ENCODE assay signal across 8 cellular contexts in the genomic region with DNA sequence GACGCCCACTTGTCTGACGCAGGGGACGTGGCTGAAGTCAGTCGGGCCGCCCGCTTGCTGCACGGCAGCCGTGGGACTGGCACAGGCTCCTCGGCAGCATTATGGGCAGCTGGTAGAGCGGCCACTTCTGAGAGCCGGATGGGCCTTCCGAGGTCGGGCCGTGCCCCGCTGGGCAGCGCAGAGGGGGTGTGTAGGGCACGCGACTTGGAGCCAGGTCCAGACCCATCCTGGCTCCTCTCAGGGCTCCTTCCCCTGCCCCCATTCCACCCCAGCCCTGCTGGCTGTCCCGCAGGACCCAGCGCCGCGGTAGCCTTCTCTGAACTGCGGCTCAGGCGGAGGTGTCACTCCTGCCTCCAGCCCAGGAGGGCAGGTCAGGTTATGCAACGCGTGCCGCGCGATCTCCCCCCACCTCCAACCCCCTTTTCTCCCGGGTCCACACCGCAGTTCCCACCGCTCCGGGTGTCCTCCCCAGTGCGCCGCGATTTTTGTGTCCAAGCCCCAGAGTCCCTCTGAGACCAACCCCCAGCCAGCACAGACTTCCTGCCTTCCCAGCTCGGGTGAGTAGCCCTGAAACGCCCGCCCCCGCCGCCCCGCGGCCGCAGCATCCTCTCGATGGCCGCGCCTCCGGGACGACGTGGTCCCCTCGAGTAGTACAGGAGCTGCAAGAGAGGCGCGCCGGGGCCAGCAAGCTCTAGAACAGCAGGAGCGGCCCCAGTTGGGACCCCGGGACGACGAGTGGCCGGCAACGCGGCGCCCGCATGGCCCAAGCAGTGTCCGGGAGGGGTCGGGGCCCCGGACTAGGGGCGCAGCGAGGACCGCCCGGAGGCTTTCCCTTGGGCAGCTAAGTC. TPM values are rescaled to one million over a fixed set of nuclear protein-coding genes. Genes with fewer than 3 reads are reported as not detected.
DNase-seq lines count a peak whose midpoint lies in the region; ATAC-seq and TF ChIP-seq lines count a peak whose summit lies in the region.

No MANE protein-coding gene starts in this region.

- no peaks in the 10 kb centered on the region for H3K9me2 ChIP-seq in OCI-LY7 (ENCODE audit: insufficient read depth, low read length)

- H3K9me1 ChIP-seq in IMR-90 (ENCODE audit: insufficient read depth, low read length): no peaks in the 10 kb centered on the region

- H2BK15ac ChIP-seq in IMR-90 (ENCODE audit: low read depth, low read length): peak overlapping the region; percentile 59; the same call in 2 of the 3 replicates

- H3K9me3 ChIP-seq in IMR-90 (ENCODE audit: control insufficient read depth, insufficient read depth, low read length): no peaks in the 10 kb centered on the region
- H3K9me3 ChIP-seq in lung (ENCODE audit: control insufficient read depth in 2 of 2, insufficient read depth in 1 of 2, low read length in 1 of 2): no peaks in the 10 kb centered on the region
- H3K9me3 ChIP-seq in OCI-LY7 (ENCODE audit: low read length): no peaks in the 10 kb centered on the region

- peak overlapping the region; percentile 85 for H3K9ac ChIP-seq in IMR-90 (ENCODE audit: low read depth, low read length)

- H3K27ac ChIP-seq in IMR-90 (ENCODE audit: insufficient read depth, low read length) (peak overlapping the region; percentile 93), lung (ENCODE audit: low read depth in 1 of 2, low read length in 1 of 2) (peak overlapping the region in 1 of 2 donors; percentile 61), OCI-LY7 (ENCODE audit: low read depth, low read length, poor library complexity, severe bottlenecking) (no peak overlapping the region)

- BruUV-seq in IMR-90 (replicated peaks; lab: Mats Ljungman, UMichigan) (no TSS peak), OCI-LY7 (replicated peaks; lab: Mats Ljungman, UMichigan) (no TSS peak)

- H2AK9ac ChIP-seq in IMR-90 (replicated peaks; ENCODE audit: low read depth, low read length, poor library complexity): peak overlapping the region; percentile 80

- H3K23ac ChIP-seq in IMR-90 (ENCODE audit: low read depth, low read length): peak overlapping the region; percentile 82

- dilution Hi-C loops in IMR-90 (cut with HindIII; ENCODE audit: low sequenced_read_pairs, unreplicated experiment): no loop called here

- DNase-seq in G401 (ENCODE audit: low spot score) (peak; percentile 69), IMR-90 (peak; percentile 80), ecto neural progenitor cell (ENCODE audit: low spot score) (peak; percentile 89), lung (ENCODE audit: low spot score) (peak; percentile 48), OCI-LY7 (ENCODE audit: low spot score) (no peak)
- peak; percentile 59 for DNase-seq in activated CD4-positive, CD25-positive, alpha-beta regulatory T cell treated with anti-CD3 and anti-CD28 coated beads, Interleukin-2, amount 50 U/mL, for 72 hours
- peak; percentile 53 for DNase-seq in stimulated activated CD8-positive, alpha-beta memory T cell treated with anti-CD3 and anti-CD28 coated beads, Interleukin-4, amount 100 ng/mL, for 24 hours (ENCODE audit: low read depth)

- POLR2A ChIA-PET in IMR-90 (lab: Charles Lee; ENCODE audit: unreplicated experiment) (interaction anchor here (0.6 to 1.0 kb wide), 2 partner anchors 42 to 1047 kb away, joined by 3 to 4 read pairs; no protein-coding TSS in a partner anchor), OCI-LY7 (lab: Charles Lee) (interaction anchor here (0.7 kb wide), 1 partner anchor 61 kb away, joined by 4 read pairs; no protein-coding TSS in a partner anchor)

- peak overlapping the region; percentile 87 for H4K5ac ChIP-seq in IMR-90 (ENCODE audit: low read depth, low read length)

- H3K56ac ChIP-seq in IMR-90 (ENCODE audit: extremely low read depth, insufficient read depth, low read length): peak overlapping the region; percentile 61

- in situ Hi-C loops in G401 (cut with HindIII; ENCODE audit: low sequenced_read_pairs): no loop called here
- in situ Hi-C loops in IMR-90 (cut with MboI; ENCODE audit: low sequenced_read_pairs): no loop called here

- intact Hi-C loops in IMR-90 (cut with micrococcal nuclease) (loop anchor here (1.0 to 2.0 kb wide), 4 partner anchors 26 to 101 kb away; a partner anchor contains a TSS), OCI-LY7 (cut with micrococcal nuclease; ENCODE audit: unreplicated experiment) (no loop called here)

- H3K79me2 ChIP-seq in OCI-LY7 (ENCODE audit: insufficient read depth, low read depth, low read length): no peaks in the 10 kb centered on the region

- H3K14ac ChIP-seq in IMR-90 (replicated peaks; ENCODE audit: low read depth, low read length): peak overlapping the region; percentile 90

- peak overlapping the region; percentile 85 for H3K4ac ChIP-seq in IMR-90 (ENCODE audit: low read depth, low read length)

- peak overlapping the region; percentile 91 to 92 for H4K8ac ChIP-seq in IMR-90 (ENCODE audit: low read depth in 2 of 2, low read length in 2 of 2)

- H3K27me3 ChIP-seq in IMR-90 (ENCODE audit: control insufficient read depth, insufficient read depth, low read length) (no peaks in the 10 kb centered on the region), lung (ENCODE audit: control insufficient read depth, insufficient read depth) (no peaks in the 10 kb centered on the region)

- TF ChIP-seq CTCF in IMR-90 (conservative IDR thresholded peaks at IDR 0.05; ENCODE audit: low read depth, low read length) (0 out of 2 replicates have a peak, but pooled peaks have one; percentile 6), lung (IDR thresholded peaks at IDR 0.05; ENCODE audit: control extremely low read depth, extremely low read depth) (no peak), OCI-LY7 (conservative IDR thresholded peaks at IDR 0.05; ENCODE audit: low read length) (no peak)

- TF ChIP-seq POLR2A in IMR-90 (IDR thresholded peaks at IDR 0.05; ENCODE audit: low read depth, low read length): peak; percentile 86

- H3K36me3 ChIP-seq in IMR-90 (ENCODE audit: control insufficient read depth, insufficient read depth, low read length) (no peaks in the 10 kb centered on the region; the same call in 1 of the 2 replicates), lung (ENCODE audit: control insufficient read depth in 2 of 2, insufficient read depth in 2 of 2, low read length in 2 of 2) (no peaks in the 10 kb centered on the region), OCI-LY7 (ENCODE audit: insufficient read depth, low read length) (no peaks in the 10 kb centered on the region)

- peak overlapping the region; percentile 87 for H2AK5ac ChIP-seq in IMR-90 (ENCODE audit: low read depth, low read length)

- WGBS in IMR-90 (ENCODE audit: extremely low coverage in 2 of 2, insufficient read length in 1 of 2), 2 experiments: 0% methylated on average over 17 of the region's 70 CpGs; no CpG with 5 or more reads in 1 of the 2 experiments
- 0 to 1% methylated on average over 59 to 70 of the region's 70 CpGs for WGBS in lung, 2 donors

- TF ChIP-seq RAD21 in IMR-90 (IDR thresholded peaks at IDR 0.05; ENCODE audit: low read length): no peak

- peak overlapping the region; percentile 90 for H4K91ac ChIP-seq in IMR-90 (ENCODE audit: insufficient read depth, low read depth, low read length)

- H3K18ac ChIP-seq in IMR-90 (ENCODE audit: low read depth, low read length): peak overlapping the region; percentile 63

- peak overlapping the region; percentile 85 for H2BK120ac ChIP-seq in IMR-90 (ENCODE audit: low read depth, low read length)

- H2BK20ac ChIP-seq in IMR-90 (ENCODE audit: low read depth, low read length): peak overlapping the region; percentile 67

- peak overlapping the region; percentile 61 for H3K4me3 ChIP-seq in IMR-90 (ENCODE audit: insufficient read depth, low read depth, low read length)
- H3K4me3 ChIP-seq in lung: peak overlapping the region; percentile 30
- no peak overlapping the region for H3K4me3 ChIP-seq in OCI-LY7 (ENCODE audit: low read depth, low read length, poor library complexity, severe bottlenecking)

- H2BK5ac ChIP-seq in IMR-90 (ENCODE audit: low read depth, low read length, poor library complexity, severe bottlenecking): peak overlapping the region; percentile 97

- H2AFZ ChIP-seq in IMR-90 (replicated peaks; ENCODE audit: low read length, poor library complexity): peak overlapping the region; percentile 95
- H2AFZ ChIP-seq in OCI-LY7 (ENCODE audit: low read length): no peak overlapping the region

- peaks cover 0 to 10% of the 10 kb centered on the region in 2 experiments; a peak in 2 of 4 replicates for H3K79me1 ChIP-seq in IMR-90 (ENCODE audit: low read depth in 1 of 2, low read length in 2 of 2)

- no peaks in the 10 kb centered on the region for H4K20me1 ChIP-seq in IMR-90 (ENCODE audit: insufficient read depth, low read length)
- H4K20me1 ChIP-seq in OCI-LY7 (ENCODE audit: insufficient read depth, low read length): no peaks in the 10 kb centered on the region

- CTCF ChIA-PET in IMR-90 (lab: Yijun Ruan, JAX): interaction anchor here (0.6 to 1.5 kb wide), 5 partner anchors 31 to 353 kb away, joined by 3 to 6 read pairs (median 4); no protein-coding TSS in a partner anchor
- CTCF ChIA-PET in OCI-LY7 (lab: Charles Lee; ENCODE audit: unreplicated experiment): no interaction called here

- H3K4me2 ChIP-seq in IMR-90 (ENCODE audit: low read depth, low read length) (peak overlapping the region; percentile 88), OCI-LY7 (ENCODE audit: low read length) (no peak overlapping the region)

- ATAC-seq in GM21723 (IDR thresholded peaks at IDR 0.05; ENCODE audit: unreplicated experiment) (peak; percentile 94), IMR-90 (ENCODE audit: low read depth) (peak; percentile 78), lung (ENCODE audit: insufficient read depth, low FRiP score) (peak; percentile 71)

- H3K4me1 ChIP-seq in IMR-90 (ENCODE audit: control insufficient read depth, insufficient read depth, low read length): peaks cover 17% of the 10 kb centered on the region
- peaks cover 0 to 6% of the 10 kb centered on the region in 2 donors for H3K4me1 ChIP-seq in lung (ENCODE audit: control insufficient read depth in 2 of 2, insufficient read depth in 2 of 2, low read length in 2 of 2)
- H3K4me1 ChIP-seq in OCI-LY7 (ENCODE audit: insufficient read depth, low read length, poor library complexity, severe bottlenecking): no peaks in the 10 kb centered on the region

TF ChIP-seq in IMR-90, 13 proteins besides CTCF, POLR2A, EP300 and RAD21 (continues in another document):
- peak; percentile 50; the same call in 1 of the 2 replicates for TF ChIP-seq BHLHE40 (IDR thresholded peaks at IDR 0.05; ENCODE audit: low read depth, low read length)
- no peak for TF ChIP-seq RFX5 (IDR thresholded peaks at IDR 0.05; ENCODE audit: low read depth, low read length)
- no peak for TF ChIP-seq MAZ (IDR thresholded peaks at IDR 0.05; ENCODE audit: borderline replicate concordance, low read depth, low read length)
- TF ChIP-seq MXI1 (IDR thresholded peaks at IDR 0.05; ENCODE audit: borderline replicate concordance, low read depth, low read length): peak; percentile 39; the same call in 1 of the 2 replicates

RNA-seq across cellular contexts. Expression of a gene that starts 41.1 kb away (rescaled TPM):
- total RNA-seq in G401 (2014; rRNA removed; shearing (Covaris generic)): 13.5 and 18.0 TPM in 2 replicates
- total RNA-seq in IMR-90 (2012; rRNA removed): 23.1 and 23.8 TPM in 2 replicates
- 15.3 and 18.9 TPM in 2 replicates for polyA plus RNA-seq in IMR-90 (2012; rRNA removed)
- 1.9 and 2.2 TPM in 2 replicates for polyA plus RNA-seq in IMR-90 (2012; cell fraction: cytosol; rRNA removed)
- polyA plus RNA-seq in IMR-90 (2012; cell fraction: nucleus; rRNA removed; ENCODE audit: low replicate concordance): 14.5 and 102 TPM in 2 replicates
- 10 to 100 TPM; 17.4 to 43.5 TPM for total RNA-seq in lung
- 10 to 100 TPM in 1 of 2 donors, 1 to 10 TPM in 1; 8.2 to 16.4 TPM for polyA plus RNA-seq in lung
- 21.7 and 23.8 TPM in 2 replicates for total RNA-seq in OCI-LY7 (2014; rRNA removed; shearing (Covaris generic))
- 23.7 and 24.7 TPM in 2 replicates for total RNA-seq in OCI-LY7 (2022)
